In genomic region chr2:219552382-219553167, GRCh38 we compare ENCODE assay signal across 1 cellular context.
TF ChIP-seq lines count a peak whose summit lies in the region.

No MANE protein-coding gene starts in this region.

TF ChIP-seq in K562, 482 proteins besides CTCF, POLR2A, EP300 and RAD21 (continued from another document):
- TF ChIP-seq, protein P1, sequence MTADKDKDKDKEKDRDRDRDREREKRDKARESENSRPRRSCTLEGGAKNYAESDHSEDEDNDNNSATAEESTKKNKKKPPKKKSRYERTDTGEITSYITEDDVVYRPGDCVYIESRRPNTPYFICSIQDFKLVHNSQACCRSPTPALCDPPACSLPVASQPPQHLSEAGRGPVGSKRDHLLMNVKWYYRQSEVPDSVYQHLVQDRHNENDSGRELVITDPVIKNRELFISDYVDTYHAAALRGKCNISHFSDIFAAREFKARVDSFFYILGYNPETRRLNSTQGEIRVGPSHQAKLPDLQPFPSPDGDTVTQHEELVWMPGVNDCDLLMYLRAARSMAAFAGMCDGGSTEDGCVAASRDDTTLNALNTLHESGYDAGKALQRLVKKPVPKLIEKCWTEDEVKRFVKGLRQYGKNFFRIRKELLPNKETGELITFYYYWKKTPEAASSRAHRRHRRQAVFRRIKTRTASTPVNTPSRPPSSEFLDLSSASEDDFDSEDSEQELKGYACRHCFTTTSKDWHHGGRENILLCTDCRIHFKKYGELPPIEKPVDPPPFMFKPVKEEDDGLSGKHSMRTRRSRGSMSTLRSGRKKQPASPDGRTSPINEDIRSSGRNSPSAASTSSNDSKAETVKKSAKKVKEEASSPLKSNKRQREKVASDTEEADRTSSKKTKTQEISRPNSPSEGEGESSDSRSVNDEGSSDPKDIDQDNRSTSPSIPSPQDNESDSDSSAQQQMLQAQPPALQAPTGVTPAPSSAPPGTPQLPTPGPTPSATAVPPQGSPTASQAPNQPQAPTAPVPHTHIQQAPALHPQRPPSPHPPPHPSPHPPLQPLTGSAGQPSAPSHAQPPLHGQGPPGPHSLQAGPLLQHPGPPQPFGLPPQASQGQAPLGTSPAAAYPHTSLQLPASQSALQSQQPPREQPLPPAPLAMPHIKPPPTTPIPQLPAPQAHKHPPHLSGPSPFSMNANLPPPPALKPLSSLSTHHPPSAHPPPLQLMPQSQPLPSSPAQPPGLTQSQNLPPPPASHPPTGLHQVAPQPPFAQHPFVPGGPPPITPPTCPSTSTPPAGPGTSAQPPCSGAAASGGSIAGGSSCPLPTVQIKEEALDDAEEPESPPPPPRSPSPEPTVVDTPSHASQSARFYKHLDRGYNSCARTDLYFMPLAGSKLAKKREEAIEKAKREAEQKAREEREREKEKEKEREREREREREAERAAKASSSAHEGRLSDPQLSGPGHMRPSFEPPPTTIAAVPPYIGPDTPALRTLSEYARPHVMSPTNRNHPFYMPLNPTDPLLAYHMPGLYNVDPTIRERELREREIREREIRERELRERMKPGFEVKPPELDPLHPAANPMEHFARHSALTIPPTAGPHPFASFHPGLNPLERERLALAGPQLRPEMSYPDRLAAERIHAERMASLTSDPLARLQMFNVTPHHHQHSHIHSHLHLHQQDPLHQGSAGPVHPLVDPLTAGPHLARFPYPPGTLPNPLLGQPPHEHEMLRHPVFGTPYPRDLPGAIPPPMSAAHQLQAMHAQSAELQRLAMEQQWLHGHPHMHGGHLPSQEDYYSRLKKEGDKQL (CRISPR knock-in tag; IDR thresholded peaks at IDR 0.05; ENCODE audit: borderline replicate concordance) = no peak
- TF ChIP-seq POLR2G (IDR thresholded peaks at IDR 0.05; ENCODE audit: low read depth, low read length) = peak; percentile 73
- TF ChIP-seq XRCC4 (IDR thresholded peaks at IDR 0.05; ENCODE audit: extremely low read depth, insufficient read depth, insufficient read length) = no peak
- no peak for TF ChIP-seq HCFC1 (IDR thresholded peaks at IDR 0.05; ENCODE audit: low read depth, low read length)
- no peak for TF ChIP-seq DIDO1 (tag; IDR thresholded peaks at IDR 0.05; ENCODE audit: low read depth)
- TF ChIP-seq, protein P2, sequence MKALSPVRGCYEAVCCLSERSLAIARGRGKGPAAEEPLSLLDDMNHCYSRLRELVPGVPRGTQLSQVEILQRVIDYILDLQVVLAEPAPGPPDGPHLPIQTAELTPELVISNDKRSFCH (CRISPR knock-in tag; IDR thresholded peaks at IDR 0.05) = no peak
- TF ChIP-seq, protein P2 (tag; IDR thresholded peaks at IDR 0.05) = 0 out of 2 replicates have a peak, but pooled peaks have one; percentile 45
- 0 out of 2 replicates have a peak, but pooled peaks have one; percentile 13 for TF ChIP-seq CTBP1 (IDR thresholded peaks at IDR 0.05; ENCODE audit: borderline replicate concordance)
- 0 out of 2 replicates have a peak, but pooled peaks have one; percentile 41 for TF ChIP-seq FOXP1 (CRISPR knock-in tag; IDR thresholded peaks at IDR 0.05)
- peak; percentile 73 for TF ChIP-seq MAX (CRISPR knock-in tag; IDR thresholded peaks at IDR 0.05)
- peak; percentile 35; the same call in 1 of the 2 replicates for TF ChIP-seq ZFX (CRISPR knock-in tag; IDR thresholded peaks at IDR 0.05)
- no peak for TF ChIP-seq MYNN (IDR thresholded peaks at IDR 0.05)
- TF ChIP-seq MYNN (CRISPR knock-in tag; IDR thresholded peaks at IDR 0.05) = no peak
- TF ChIP-seq, protein P3, sequence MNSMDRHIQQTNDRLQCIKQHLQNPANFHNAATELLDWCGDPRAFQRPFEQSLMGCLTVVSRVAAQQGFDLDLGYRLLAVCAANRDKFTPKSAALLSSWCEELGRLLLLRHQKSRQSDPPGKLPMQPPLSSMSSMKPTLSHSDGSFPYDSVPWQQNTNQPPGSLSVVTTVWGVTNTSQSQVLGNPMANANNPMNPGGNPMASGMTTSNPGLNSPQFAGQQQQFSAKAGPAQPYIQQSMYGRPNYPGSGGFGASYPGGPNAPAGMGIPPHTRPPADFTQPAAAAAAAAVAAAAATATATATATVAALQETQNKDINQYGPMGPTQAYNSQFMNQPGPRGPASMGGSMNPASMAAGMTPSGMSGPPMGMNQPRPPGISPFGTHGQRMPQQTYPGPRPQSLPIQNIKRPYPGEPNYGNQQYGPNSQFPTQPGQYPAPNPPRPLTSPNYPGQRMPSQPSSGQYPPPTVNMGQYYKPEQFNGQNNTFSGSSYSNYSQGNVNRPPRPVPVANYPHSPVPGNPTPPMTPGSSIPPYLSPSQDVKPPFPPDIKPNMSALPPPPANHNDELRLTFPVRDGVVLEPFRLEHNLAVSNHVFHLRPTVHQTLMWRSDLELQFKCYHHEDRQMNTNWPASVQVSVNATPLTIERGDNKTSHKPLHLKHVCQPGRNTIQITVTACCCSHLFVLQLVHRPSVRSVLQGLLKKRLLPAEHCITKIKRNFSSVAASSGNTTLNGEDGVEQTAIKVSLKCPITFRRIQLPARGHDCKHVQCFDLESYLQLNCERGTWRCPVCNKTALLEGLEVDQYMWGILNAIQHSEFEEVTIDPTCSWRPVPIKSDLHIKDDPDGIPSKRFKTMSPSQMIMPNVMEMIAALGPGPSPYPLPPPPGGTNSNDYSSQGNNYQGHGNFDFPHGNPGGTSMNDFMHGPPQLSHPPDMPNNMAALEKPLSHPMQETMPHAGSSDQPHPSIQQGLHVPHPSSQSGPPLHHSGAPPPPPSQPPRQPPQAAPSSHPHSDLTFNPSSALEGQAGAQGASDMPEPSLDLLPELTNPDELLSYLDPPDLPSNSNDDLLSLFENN (IDR thresholded peaks at IDR 0.05; ENCODE audit: low read depth in 2 of 2, low read length in 2 of 2) = no peak
- TF ChIP-seq, protein P4, sequence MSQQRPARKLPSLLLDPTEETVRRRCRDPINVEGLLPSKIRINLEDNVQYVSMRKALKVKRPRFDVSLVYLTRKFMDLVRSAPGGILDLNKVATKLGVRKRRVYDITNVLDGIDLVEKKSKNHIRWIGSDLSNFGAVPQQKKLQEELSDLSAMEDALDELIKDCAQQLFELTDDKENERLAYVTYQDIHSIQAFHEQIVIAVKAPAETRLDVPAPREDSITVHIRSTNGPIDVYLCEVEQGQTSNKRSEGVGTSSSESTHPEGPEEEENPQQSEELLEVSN (IDR thresholded peaks at IDR 0.05; ENCODE audit: borderline replicate concordance in 1 of 2, extremely low read depth in 1 of 2, insufficient read depth in 1 of 2, insufficient read length in 1 of 2, low read depth in 1 of 2, low read length in 1 of 2, poor library complexity in 1 of 2, severe bottlenecking in 1 of 2) = peak in 1 of 2 experiments; percentile 78
- peak; percentile 50; the same call in 1 of the 2 replicates for TF ChIP-seq BHLHE40 (IDR thresholded peaks at IDR 0.05; ENCODE audit: low read length)
- TF ChIP-seq ZZZ3 (IDR thresholded peaks at IDR 0.05) = no peak
- peak; percentile 53; the same call in 1 of the 2 replicates for TF ChIP-seq ZBTB7A (IDR thresholded peaks at IDR 0.05; ENCODE audit: borderline replicate concordance, control insufficient read depth, low read depth, low read length)
- TF ChIP-seq NR2C2 (CRISPR knock-in tag; IDR thresholded peaks at IDR 0.05) = no peak
- peak; percentile 57 for TF ChIP-seq NR2C2 (tag; IDR thresholded peaks at IDR 0.05)
- no peak for TF ChIP-seq SIN3B (IDR thresholded peaks at IDR 0.05; ENCODE audit: low read depth)
- TF ChIP-seq, protein P5, sequence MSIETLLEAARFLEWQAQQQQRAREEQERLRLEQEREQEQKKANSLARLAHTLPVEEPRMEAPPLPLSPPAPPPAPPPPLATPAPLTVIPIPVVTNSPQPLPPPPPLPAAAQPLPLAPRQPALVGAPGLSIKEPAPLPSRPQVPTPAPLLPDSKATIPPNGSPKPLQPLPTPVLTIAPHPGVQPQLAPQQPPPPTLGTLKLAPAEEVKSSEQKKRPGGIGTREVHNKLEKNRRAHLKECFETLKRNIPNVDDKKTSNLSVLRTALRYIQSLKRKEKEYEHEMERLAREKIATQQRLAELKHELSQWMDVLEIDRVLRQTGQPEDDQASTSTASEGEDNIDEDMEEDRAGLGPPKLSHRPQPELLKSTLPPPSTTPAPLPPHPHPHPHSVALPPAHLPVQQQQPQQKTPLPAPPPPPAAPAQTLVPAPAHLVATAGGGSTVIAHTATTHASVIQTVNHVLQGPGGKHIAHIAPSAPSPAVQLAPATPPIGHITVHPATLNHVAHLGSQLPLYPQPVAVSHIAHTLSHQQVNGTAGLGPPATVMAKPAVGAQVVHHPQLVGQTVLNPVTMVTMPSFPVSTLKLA (conservative IDR thresholded peaks at IDR 0.05) = peak; percentile 49 to 85; a peak in 3 of 4 replicates
- 0 out of 2 replicates have a peak, but pooled peaks have one; percentile 24 for TF ChIP-seq MBD2 (IDR thresholded peaks at IDR 0.05; ENCODE audit: borderline replicate concordance, low read depth)
- TF ChIP-seq L3MBTL2 (IDR thresholded peaks at IDR 0.05) = peak; percentile 91
- TF ChIP-seq U2AF2 (optimal IDR thresholded peaks at IDR 0.05; ENCODE audit: low read depth, low read length) = no peak
- 0 out of 2 replicates have a peak, but pooled peaks have one; percentile 12 for TF ChIP-seq ATF7 (IDR thresholded peaks at IDR 0.05)
- TF ChIP-seq TCF7L2 (IDR thresholded peaks at IDR 0.05; ENCODE audit: low read depth, low read length) = no peak
